ENCODE assay signal across 9 cellular contexts in the genomic region with DNA sequence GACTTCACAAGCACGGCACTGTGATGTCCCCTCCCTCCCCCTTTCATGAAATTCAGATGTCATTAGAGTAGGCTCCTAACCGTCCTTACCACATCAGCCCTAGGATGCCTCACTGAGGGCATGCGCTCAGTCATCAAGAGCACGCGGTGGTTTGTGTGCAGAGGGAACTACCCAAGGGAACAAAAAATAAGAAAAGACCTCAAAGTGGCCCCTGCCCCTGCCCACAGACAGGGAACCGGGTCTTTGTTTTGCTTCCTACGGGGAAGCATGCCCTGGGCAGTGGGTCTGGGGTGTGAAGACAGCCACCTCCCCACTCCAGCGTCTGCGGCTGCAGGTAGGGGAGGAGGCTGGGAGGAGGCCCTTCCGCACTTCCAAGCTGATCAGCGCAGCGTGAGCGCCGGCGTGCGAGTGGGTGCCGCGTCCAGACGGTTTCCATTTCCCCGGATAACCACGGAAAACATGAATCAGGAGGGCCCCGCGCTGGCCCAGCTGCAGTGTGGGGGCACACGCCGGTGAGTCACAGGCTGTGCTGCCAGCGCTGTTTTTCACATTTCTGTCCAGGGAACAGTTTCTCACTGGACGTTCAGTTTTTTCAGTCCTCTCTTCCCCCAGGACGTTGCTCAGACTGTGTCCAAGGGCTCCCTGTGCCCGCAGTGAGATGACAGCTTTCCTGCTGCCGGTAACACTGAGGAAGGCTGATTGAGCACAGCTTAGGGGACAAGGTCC.
DNase-seq lines count a peak whose midpoint lies in the region; ATAC-seq and TF ChIP-seq lines count a peak whose summit lies in the region.
"Had no signal": no experiment of that assay in that cellular context is flagged by ENCODE, and none has a peak within 500 bp of the region (broad histone marks: within the 10 kb centered on the region; RNA-seq: fewer than 3 reads in every experiment).

No MANE protein-coding gene starts in this region.

- H3K9ac ChIP-seq in KMS-11, result peak overlapping the region; percentile 22; the same call in 1 of the 2 replicates

- H3K4me1 ChIP-seq in KMS-11 (ENCODE audit: low read depth, poor library complexity, severe bottlenecking) (peaks cover 21% of the 10 kb centered on the region), lung (ENCODE audit: control insufficient read depth in 2 of 2, insufficient read depth in 2 of 2, low read length in 2 of 2) (no peaks in the 10 kb centered on the region)

- H2AFZ ChIP-seq in KMS-11 (ENCODE audit: low read depth), result peak overlapping the region; percentile 64; the same call in 1 of the 2 replicates

- no peak overlapping the region for H3K4me3 ChIP-seq in KMS-11 (IDR thresholded peaks at IDR 0.05; ENCODE audit: insufficient read depth, low read depth, low read length)
- no peak overlapping the region for H3K4me3 ChIP-seq in lung

- H3K4me2 ChIP-seq in KMS-11, result peak overlapping the region; percentile 58; the same call in 1 of the 2 replicates

- H3K79me2 ChIP-seq in KMS-11 (ENCODE audit: insufficient read depth, low read depth), result no peaks in the 10 kb centered on the region

- H4K20me1 ChIP-seq in KMS-11 (ENCODE audit: insufficient read depth), result no peaks in the 10 kb centered on the region

- 53 to 61% methylated on average over 30 of the region's 30 CpGs for WGBS in lung, 2 donors

- TF ChIP-seq CTCF in KMS-11 (conservative IDR thresholded peaks at IDR 0.05; ENCODE audit: low read depth, low read length) (no peak), lung (IDR thresholded peaks at IDR 0.05; ENCODE audit: control extremely low read depth, extremely low read depth) (no peak), mesothelial cell of epicardium (IDR thresholded peaks at IDR 0.05; ENCODE audit: unreplicated experiment) (no peak)

- H3K27me3 Mint-ChIP-seq in stimulated activated naive B cell treated with anti-CD40 and anti-IgM and Interleukin-4, amounts not matched to agents 10 μg/mL and 1 μg/mL and 100 μg/mL, for 72 hours, result peaks cover 0 to 17% of the 10 kb centered on the region in 2 donors
- no peaks in the 10 kb centered on the region for H3K27me3 Mint-ChIP-seq in mesothelial cell of epicardium (ENCODE audit: low read depth)

- H3K4me3 Mint-ChIP-seq in stimulated activated naive B cell treated with anti-CD40 and anti-IgM and Interleukin-4, amounts not matched to agents 10 μg/mL and 1 μg/mL and 100 μg/mL, for 72 hours, result no peak overlapping the region
- no peak overlapping the region for H3K4me3 Mint-ChIP-seq in mesothelial cell of epicardium
- H3K4me3 Mint-ChIP-seq: dendritic cell treated with granulocyte-macrophage colony-stimulating factor and Interleukin-4, amounts not matched to agents 40 ng/mL and 50 ng/mL, for 4 days had no signal

- H3K9me3 ChIP-seq in lung (ENCODE audit: control insufficient read depth in 2 of 2, insufficient read depth in 1 of 2, low read length in 1 of 2), result no peaks in the 10 kb centered on the region

- no peaks in the 10 kb centered on the region for H3K9me3 Mint-ChIP-seq in stimulated activated naive B cell treated with anti-CD40 and anti-IgM and Interleukin-4, amounts not matched to agents 10 μg/mL and 1 μg/mL and 100 μg/mL, for 72 hours
- peaks cover 5% of the 10 kb centered on the region for H3K9me3 Mint-ChIP-seq in mesothelial cell of epicardium
- H3K9me3 Mint-ChIP-seq: dendritic cell treated with granulocyte-macrophage colony-stimulating factor and Interleukin-4, amounts not matched to agents 40 ng/mL and 50 ng/mL, for 4 days had no signal

- H3K27ac Mint-ChIP-seq in stimulated activated naive B cell treated with anti-CD40 and anti-IgM and Interleukin-4, amounts not matched to agents 10 μg/mL and 1 μg/mL and 100 μg/mL, for 72 hours, result peak overlapping the region; percentile 63
- no peak overlapping the region for H3K27ac Mint-ChIP-seq in mesothelial cell of epicardium
- H3K27ac Mint-ChIP-seq: dendritic cell treated with granulocyte-macrophage colony-stimulating factor and Interleukin-4, amounts not matched to agents 40 ng/mL and 50 ng/mL, for 4 days had no signal

- H3K36me3 Mint-ChIP-seq in stimulated activated naive B cell treated with anti-CD40 and anti-IgM and Interleukin-4, amounts not matched to agents 10 μg/mL and 1 μg/mL and 100 μg/mL, for 72 hours, result no peaks in the 10 kb centered on the region
- H3K36me3 Mint-ChIP-seq in mesothelial cell of epicardium, result no peaks in the 10 kb centered on the region

- H3K27me3 ChIP-seq in KMS-11 (ENCODE audit: insufficient read depth, low read depth) (no peaks in the 10 kb centered on the region), lung (ENCODE audit: control insufficient read depth, insufficient read depth) (no peaks in the 10 kb centered on the region)

- ATAC-seq in lung (ENCODE audit: insufficient read depth, low FRiP score) (peak; percentile 58), GM18867 (IDR thresholded peaks at IDR 0.05; ENCODE audit: unreplicated experiment) (no peak)
- ATAC-seq in stimulated activated naive B cell treated with anti-CD40 and anti-IgM and Interleukin-4, amounts not matched to agents 10 μg/mL and 1 μg/mL and 100 μg/mL, for 72 hours (replicated peaks), result peak; percentile 53 to 61

- peaks cover 5 to 10% of the 10 kb centered on the region in 2 donors for H3K4me1 Mint-ChIP-seq in stimulated activated naive B cell treated with anti-CD40 and anti-IgM and Interleukin-4, amounts not matched to agents 10 μg/mL and 1 μg/mL and 100 μg/mL, for 72 hours
- H3K4me1 Mint-ChIP-seq in mesothelial cell of epicardium, result peaks cover 6% of the 10 kb centered on the region

- H3K27ac ChIP-seq in KMS-11 (peak overlapping the region; percentile 72), lung (ENCODE audit: low read depth in 1 of 2, low read length in 1 of 2) (peak overlapping the region in 1 of 2 donors; percentile 35)

- peak; percentile 44 for DNase-seq in activated naive CD4-positive, alpha-beta T cell treated with anti-CD3 and anti-CD28 coated beads, Interleukin-2, amount 50 U/mL, for 16 hours
- no peak for DNase-seq in lung (ENCODE audit: low spot score)
- DNase-seq in stimulated activated naive B cell treated with anti-CD40 and anti-IgM and Interleukin-4, amounts not matched to agents 10 μg/mL and 1 μg/mL and 100 μg/mL, for 72 hours, result no peak
- no peak for DNase-seq in 8988T
- DNase-seq in mesothelial cell of epicardium (ENCODE audit: low spot score in 2 of 2, unreplicated experiment in 2 of 2), result no peak
- no peak for DNase-seq in NCI-H446 (lab: John Stamatoyannopoulos, UW)

- H3K36me3 ChIP-seq in KMS-11 (ENCODE audit: insufficient read depth) (no peaks in the 10 kb centered on the region), lung (ENCODE audit: control insufficient read depth in 2 of 2, insufficient read depth in 2 of 2, low read length in 2 of 2) (no peaks in the 10 kb centered on the region)
